In the genomic region with DNA sequence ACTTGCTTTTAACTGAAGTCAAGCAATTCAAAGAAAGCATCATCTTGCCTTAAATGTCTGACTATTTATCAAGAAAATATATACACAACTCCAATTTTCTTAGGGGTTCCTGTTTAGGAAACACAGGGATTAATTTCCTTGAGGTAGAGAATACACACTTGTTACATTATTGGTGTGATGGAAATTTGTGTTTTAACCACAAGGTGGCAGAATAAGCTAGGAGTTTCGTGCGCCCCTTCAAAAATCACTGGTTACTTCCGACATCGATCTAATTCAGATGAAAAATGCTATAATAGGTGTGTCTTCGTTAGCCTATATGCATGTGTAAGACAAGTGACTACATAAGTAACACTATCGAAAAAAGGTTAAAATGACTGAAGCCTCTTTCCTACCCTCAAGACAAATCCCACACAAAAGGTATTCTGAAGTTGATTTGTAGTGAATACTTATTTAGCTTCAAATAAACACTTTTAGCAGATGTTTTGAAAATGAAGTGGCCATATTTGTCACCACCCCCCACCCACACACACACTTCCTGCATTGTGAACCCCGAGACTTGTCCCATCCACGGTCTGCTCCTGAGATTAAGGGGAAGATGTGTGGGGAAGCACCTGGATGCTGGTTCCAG, we compare ENCODE assay signal across 8 cellular contexts.
DNase-seq lines count a peak whose midpoint lies in the region; ATAC-seq and TF ChIP-seq lines count a peak whose summit lies in the region.

No MANE protein-coding gene starts in this region.

- peak; percentile 59 for ATAC-seq in left lung

- no peaks in the 10 kb centered on the region for H3K4me1 Mint-ChIP-seq in immature natural killer cell

- H3K4me3 Mint-ChIP-seq in immature natural killer cell, result no peak overlapping the region

- intact Hi-C loops in left lung (cut with DNase I), result no loop called here

- in situ Hi-C loops in astrocyte of the spinal cord (cut with HindIII; ENCODE audit: low sequenced_read_pairs), result no loop called here

- H3K27ac ChIP-seq in left lung, result no peak overlapping the region

- DNase-seq in NCI-H2196 (lab: John Stamatoyannopoulos, UW; ENCODE audit: unreplicated experiment), result peak; percentile 13
- no peak for DNase-seq in NCI-H2196 treated with DMSO at 0.1 percent for 48 hours (lab: John Stamatoyannopoulos, UW; ENCODE audit: unreplicated experiment)
- peak; percentile 12 for DNase-seq in HFF-Myc (ENCODE audit: extremely low read depth, low read depth)
- DNase-seq in NCI-H2107 (lab: John Stamatoyannopoulos, UW), result peak; percentile 46
- DNase-seq in astrocyte of the spinal cord (ENCODE audit: low read depth, low spot score), result peak; percentile 59
- no peak for DNase-seq in left lung
- DNase-seq in immature natural killer cell, result no peak
- no peak for DNase-seq in GOT3 (lab: John Stamatoyannopoulos, UW)

- no peaks in the 10 kb centered on the region for H3K36me3 Mint-ChIP-seq in immature natural killer cell

- peaks cover 0 to 2% (median 0%) of the 10 kb centered on the region in 3 donors for H3K27me3 Mint-ChIP-seq in immature natural killer cell (ENCODE audit: low read depth in 3 of 3)

- TF ChIP-seq CTCF in HFF-Myc (IDR thresholded peaks at IDR 0.05; ENCODE audit: low read depth, low read length, missing control alignments) (peak; percentile 42), astrocyte of the spinal cord (IDR thresholded peaks at IDR 0.05; ENCODE audit: low read depth, low read length) (peak; percentile 34), left lung (IDR thresholded peaks at IDR 0.05) (peak; percentile 35 to 38)

- no peaks in the 10 kb centered on the region for H3K4me1 ChIP-seq in left lung

- H3K4me3 ChIP-seq in HFF-Myc (replicated peaks; ENCODE audit: low read depth, low read length) (no peak overlapping the region), astrocyte of the spinal cord (ENCODE audit: low read depth, low read length) (no peak overlapping the region), left lung (no peak overlapping the region)

- no peaks in the 10 kb centered on the region for H3K36me3 ChIP-seq in left lung

- H3K9me3 Mint-ChIP-seq in immature natural killer cell, result peaks cover 3 to 14% (median 8%) of the 10 kb centered on the region in 6 donors

- H3K9me3 ChIP-seq in left lung, result no peaks in the 10 kb centered on the region

- no peak overlapping the region for H3K27ac Mint-ChIP-seq in immature natural killer cell

- no peaks in the 10 kb centered on the region for H3K27me3 ChIP-seq in left lung

Comparison
In these comparisons a context has a peak if more than half of its experiments do, and no peak if none do; other contexts are left out.
1. DNase-seq: peak in NCI-H2196 (single experiment), HFF-Myc (single experiment), NCI-H2107 (single experiment) and astrocyte of the spinal cord (single experiment); none in NCI-H2196 treated with DMSO at 0.1 percent for 48 hours (single experiment), left lung (0 of 2), immature natural killer cell (0 of 3) and GOT3 (single experiment).
2. Peak in every context shown above with its lines, with median percentiles within 50 percentile points of each other: CTCF ChIP-seq.